In genomic region chr13:98204546-98204945, GRCh38 we compare ENCODE assay signal across 34 cellular contexts. TPM values are rescaled to one million over a fixed set of nuclear protein-coding genes. Genes with fewer than 3 reads are reported as not detected.
"Had no signal": no experiment of that assay in that cellular context is flagged by ENCODE, and none has a peak within 500 bp of the region (broad histone marks: within the 10 kb centered on the region; RNA-seq: fewer than 3 reads in every experiment).

No MANE protein-coding gene starts in this region.

- H3K4me1 ChIP-seq: foreskin keratinocyte had no signal

- H3K27me3 ChIP-seq: brain microvascular endothelial cell, esophagus muscularis mucosa, foreskin keratinocyte, gastrocnemius medialis had no signal

- H3K4me3 ChIP-seq: esophagus muscularis mucosa, gastrocnemius medialis had no signal

- H3K27ac ChIP-seq: brain microvascular endothelial cell, esophagus muscularis mucosa, foreskin keratinocyte, gastrocnemius medialis had no signal

- H3K36me3 ChIP-seq: brain microvascular endothelial cell, esophagus muscularis mucosa, gastrocnemius medialis had no signal

- ATAC-seq: activated CD4-positive, alpha-beta T cell treated with anti-CD3 and anti-CD28 coated beads for 36 hours; activated CD8-positive, alpha-beta memory T cell treated with anti-CD3 and anti-CD28 coated beads, Interleukin-2, amount 10 ng/mL, durations not matched to agents 7 days and 5 days; activated CD8-positive, alpha-beta T cell treated with anti-CD3 and anti-CD28 coated beads, Interleukin-2, amount 10 ng/mL, durations not matched to agents 7 days and 5 days; activated naive CD4-positive, alpha-beta T cell treated with anti-CD3 and anti-CD28 coated beads, Interleukin-2, amount 50 U/mL, for 72 hours; effector memory CD8-positive, alpha-beta T cell; foreskin keratinocyte; gastrocnemius medialis; T-helper 17 cell had no signal

- DNase-seq: activated CD4-positive, alpha-beta memory T cell treated with anti-CD3 and anti-CD28 coated beads for 36 hours; activated CD4-positive, alpha-beta T cell treated with anti-CD3 and anti-CD28 coated beads for 36 hours; activated CD4-positive, alpha-beta T cell treated with anti-CD3 and anti-CD28 coated beads, Interleukin-2, amount 10 ng/mL, durations not matched to agents 24 days and 14 days; activated CD4-positive, CD25-positive, alpha-beta regulatory T cell; activated CD4-positive, CD25-positive, alpha-beta regulatory T cell treated with anti-CD3 and anti-CD28 coated beads, Interleukin-2, amount 50 U/mL, for 72 hours; activated CD8-positive, alpha-beta memory T cell treated with anti-CD3 and anti-CD28 coated beads, Interleukin-2, amount 10 ng/mL, durations not matched to agents 7 days and 5 days; activated CD8-positive, alpha-beta memory T cell treated with anti-CD3 and anti-CD28 coated beads, Interleukin-2, amount 50 U/mL, for 4 hours; activated CD8-positive, alpha-beta T cell treated with anti-CD3 and anti-CD28 coated beads, Interleukin-2, amount 10 ng/mL, durations not matched to agents 7 days and 5 days; activated gamma-delta T cell; activated naive CD4-positive, alpha-beta T cell; activated naive CD4-positive, alpha-beta T cell treated with anti-CD3 and anti-CD28 coated beads, Interleukin-2, amount 10 ng/mL, durations not matched to agents 7 days and 5 days; activated naive CD8-positive, alpha-beta T cell treated with anti-CD3 and anti-CD28 coated beads, Interleukin-2, amount 10 ng/mL, durations not matched to agents 7 days and 5 days; activated T-cell treated with anti-CD3 and anti-CD28 coated beads, Interleukin-2, amount 50 U/mL, for 1 hour; activated T-cell treated with anti-CD3 and anti-CD28 coated beads, Interleukin-2, amount 50 U/mL, for 48 hours; brain microvascular endothelial cell; cortex of kidney; dermis blood vessel endothelial cell; effector CD4-positive, alpha-beta T cell; effector memory CD8-positive, alpha-beta T cell; erythroblast; foreskin keratinocyte; gastrocnemius medialis; T-helper 1 cell; T-helper 17 cell; T1000 had no signal

RNA-seq across cellular contexts. Expression of gene RNF113B, which starts 27.5 kb away (rescaled TPM):
- total RNA-seq: activated CD4-positive, alpha-beta memory T cell treated with anti-CD3 and anti-CD28 coated beads for 36 hours; activated CD4-positive, alpha-beta T cell treated with anti-CD3 and anti-CD28 coated beads for 36 hours; activated CD4-positive, alpha-beta T cell treated with anti-CD3 and anti-CD28 coated beads, Interleukin-2, amount 10 ng/mL, durations not matched to agents 24 days and 14 days; activated CD8-positive, alpha-beta memory T cell treated with anti-CD3 and anti-CD28 coated beads for 36 hours; activated CD8-positive, alpha-beta memory T cell treated with anti-CD3 and anti-CD28 coated beads, Interleukin-2, amount 10 ng/mL, durations not matched to agents 7 days and 5 days; activated CD8-positive, alpha-beta T cell treated with anti-CD3 and anti-CD28 coated beads, Interleukin-2, amount 10 ng/mL, durations not matched to agents 7 days and 5 days; activated naive CD4-positive, alpha-beta T cell treated with anti-CD3 and anti-CD28 coated beads, Interleukin-2, amount 50 U/mL, for 72 hours; activated naive CD8-positive, alpha-beta T cell treated with anti-CD3 and anti-CD28 coated beads, Interleukin-2, amount 10 ng/mL, durations not matched to agents 7 days and 5 days; activated T-helper 1 cell treated with anti-CD3 and anti-CD28 coated beads, Interleukin-12 subunit alpha, Interleukin-12 subunit beta, Interleukin-2, Interleukin-4 antibody, amounts not matched to agents 30 ng/mL and 10 ng/mL and 1 ng/mL, durations not matched to agents 14 hours and 24 hours and 36 hours; activated T-helper 2 cell treated with anti-CD3 and anti-CD28 coated beads, Interferon-gamma antibody, Interleukin-2, Interleukin-4, amounts not matched to agents 10 μg/mL and 5 μg/mL and 100 μg/mL, durations not matched to agents 14 hours and 24 hours and 36 hours; astrocyte; bronchial epithelial cell; cardiac septum; cerebellum; dermis blood vessel endothelial cell; esophagus muscularis mucosa; foreskin keratinocyte; gastrocnemius medialis; T-helper 17 cell had no signal
- polyA plus RNA-seq: foreskin keratinocyte had no signal
